In the genomic region with DNA sequence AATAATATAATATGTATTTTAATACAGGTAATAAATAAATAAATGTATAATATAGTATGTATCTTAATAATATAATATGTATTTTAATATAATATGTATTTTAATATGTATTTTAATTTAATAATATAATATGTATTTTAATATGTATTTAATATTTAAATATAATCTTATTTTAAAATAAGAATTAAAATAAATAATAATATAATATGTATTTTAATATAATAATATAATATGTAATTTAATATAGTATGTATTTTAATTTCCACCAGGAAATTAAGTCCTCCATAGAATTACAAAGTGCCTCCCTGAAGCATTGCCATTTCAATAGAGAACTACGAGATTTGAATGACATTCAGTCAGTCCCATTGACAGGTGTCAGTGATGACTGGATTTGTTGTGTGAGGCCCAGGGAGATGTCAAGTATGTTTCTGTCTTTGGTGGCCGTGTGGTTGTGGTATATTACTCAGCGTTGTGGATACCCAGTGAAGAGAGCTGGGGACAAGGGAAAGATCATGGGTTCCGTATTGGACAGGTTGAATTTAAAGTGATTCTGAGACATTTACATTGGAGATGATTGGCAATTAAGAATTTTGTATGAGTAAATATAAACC, we compare ENCODE assay signal across 21 cellular contexts. TPM values are rescaled to one million over a fixed set of nuclear protein-coding genes. Genes with fewer than 3 reads are reported as not detected.
"Had no signal": no experiment of that assay in that cellular context is flagged by ENCODE, and none has a peak within 500 bp of the region (broad histone marks: within the 10 kb centered on the region; RNA-seq: fewer than 3 reads in every experiment).

No MANE protein-coding gene starts in this region.

- H3K27ac ChIP-seq: epithelial cell of prostate, foreskin keratinocyte, left lung, transverse colon, vagina, VCaP had no signal

- H3K27ac Mint-ChIP-seq: activated naive CD8-positive, alpha-beta T cell; activated T-helper 1 cell treated with anti-CD3 and anti-CD28 coated beads, Interleukin-12 subunit alpha, Interleukin-12 subunit beta, Interleukin-2, Interleukin-4 antibody, amounts not matched to agents 30 ng/mL and 10 ng/mL and 1 ng/mL, durations not matched to agents 14 hours and 24 hours and 36 hours; effector memory CD8-positive, alpha-beta T cell; progenitor cell of endocrine pancreas; stimulated activated naive CD8-positive, alpha-beta T cell treated with anti-CD3 and anti-CD28 coated beads, Interleukin-15, Interleukin-2, amounts not matched to agents 100 ng/mL and 50 ng/mL, for 24 hours; T-helper 1 cell treated with Interleukin-12 subunit alpha and Interleukin-12 subunit beta and Interleukin-4 antibody, amounts not matched to agents 30 μg/mL and 1 μg/mL, for 36 hours had no signal

- H3K4me3 ChIP-seq: left lung, transverse colon, vagina had no signal

- H3K9me3 ChIP-seq: left lung, transverse colon, vagina had no signal

- H3K4me1 Mint-ChIP-seq: neural crest cell had no signal

- H3K36me3 ChIP-seq: left lung, transverse colon, vagina had no signal

- DNase-seq: activated CD4-positive, alpha-beta T cell treated with anti-CD3 and anti-CD28 coated beads, Interleukin-2, amount 50 U/mL, for 4 hours; effector memory CD8-positive, alpha-beta T cell; foreskin keratinocyte; left lung; mammary epithelial cell; transverse colon had no signal

- H3K4me3 Mint-ChIP-seq: activated naive CD8-positive, alpha-beta T cell; activated T-helper 1 cell treated with anti-CD3 and anti-CD28 coated beads, Interleukin-12 subunit alpha, Interleukin-12 subunit beta, Interleukin-2, Interleukin-4 antibody, amounts not matched to agents 30 ng/mL and 10 ng/mL and 1 ng/mL, durations not matched to agents 14 hours and 24 hours and 36 hours; effector memory CD8-positive, alpha-beta T cell; neural crest cell; stimulated activated naive CD8-positive, alpha-beta T cell treated with anti-CD3 and anti-CD28 coated beads, Interleukin-15, Interleukin-2, amounts not matched to agents 100 ng/mL and 50 ng/mL, for 24 hours; T-helper 1 cell treated with Interleukin-12 subunit alpha and Interleukin-12 subunit beta and Interleukin-4 antibody, amounts not matched to agents 30 μg/mL and 1 μg/mL, for 36 hours had no signal

- ATAC-seq: effector memory CD8-positive, alpha-beta T cell; foreskin keratinocyte; left lung had no signal

- H3K27me3 Mint-ChIP-seq: progenitor cell of endocrine pancreas had no signal

- H3K36me3 Mint-ChIP-seq: activated naive CD8-positive, alpha-beta T cell had no signal

- H3K9me3 Mint-ChIP-seq: activated T-helper 1 cell treated with anti-CD3 and anti-CD28 coated beads, Interleukin-12 subunit alpha, Interleukin-12 subunit beta, Interleukin-2, Interleukin-4 antibody, amounts not matched to agents 30 ng/mL and 10 ng/mL and 1 ng/mL, durations not matched to agents 14 hours and 24 hours and 36 hours; effector memory CD8-positive, alpha-beta T cell; stimulated activated naive CD8-positive, alpha-beta T cell treated with anti-CD3 and anti-CD28 coated beads, Interleukin-15, Interleukin-2, amounts not matched to agents 100 ng/mL and 50 ng/mL, for 24 hours; T-helper 1 cell treated with Interleukin-12 subunit alpha and Interleukin-12 subunit beta and Interleukin-4 antibody, amounts not matched to agents 30 μg/mL and 1 μg/mL, for 36 hours had no signal

- FAIRE-seq: bronchial epithelial cell had no signal

- H3K4me1 ChIP-seq: left lung, transverse colon, vagina had no signal

RNA-seq across cellular contexts. Expression of a gene that starts 14.2 kb away (rescaled TPM):
- total RNA-seq: activated CD8-positive, alpha-beta memory T cell treated with anti-CD3 and anti-CD28 coated beads for 36 hours; activated T-helper 1 cell treated with anti-CD3 and anti-CD28 coated beads, Interleukin-12 subunit alpha, Interleukin-12 subunit beta, Interleukin-2, Interleukin-4 antibody, amounts not matched to agents 30 ng/mL and 10 ng/mL and 1 ng/mL, durations not matched to agents 14 hours and 24 hours and 36 hours; bronchial epithelial cell; dermis microvascular lymphatic vessel endothelial cell; foreskin keratinocyte; left lung; neural crest cell; omental fat pad; progenitor cell of endocrine pancreas; transverse colon; vagina had no signal

RNA-seq across cellular contexts. Expression of a gene that starts 42.0 kb away (rescaled TPM):
- total RNA-seq: activated CD8-positive, alpha-beta memory T cell treated with anti-CD3 and anti-CD28 coated beads for 36 hours; activated T-helper 1 cell treated with anti-CD3 and anti-CD28 coated beads, Interleukin-12 subunit alpha, Interleukin-12 subunit beta, Interleukin-2, Interleukin-4 antibody, amounts not matched to agents 30 ng/mL and 10 ng/mL and 1 ng/mL, durations not matched to agents 14 hours and 24 hours and 36 hours; bronchial epithelial cell; chondrocyte; dermis microvascular lymphatic vessel endothelial cell; foreskin keratinocyte; kidney epithelial cell; mammary epithelial cell; neural crest cell; omental fat pad; progenitor cell of endocrine pancreas; transverse colon; vagina had no signal
- polyA plus RNA-seq: foreskin keratinocyte, mammary epithelial cell had no signal
